In the genomic region with DNA sequence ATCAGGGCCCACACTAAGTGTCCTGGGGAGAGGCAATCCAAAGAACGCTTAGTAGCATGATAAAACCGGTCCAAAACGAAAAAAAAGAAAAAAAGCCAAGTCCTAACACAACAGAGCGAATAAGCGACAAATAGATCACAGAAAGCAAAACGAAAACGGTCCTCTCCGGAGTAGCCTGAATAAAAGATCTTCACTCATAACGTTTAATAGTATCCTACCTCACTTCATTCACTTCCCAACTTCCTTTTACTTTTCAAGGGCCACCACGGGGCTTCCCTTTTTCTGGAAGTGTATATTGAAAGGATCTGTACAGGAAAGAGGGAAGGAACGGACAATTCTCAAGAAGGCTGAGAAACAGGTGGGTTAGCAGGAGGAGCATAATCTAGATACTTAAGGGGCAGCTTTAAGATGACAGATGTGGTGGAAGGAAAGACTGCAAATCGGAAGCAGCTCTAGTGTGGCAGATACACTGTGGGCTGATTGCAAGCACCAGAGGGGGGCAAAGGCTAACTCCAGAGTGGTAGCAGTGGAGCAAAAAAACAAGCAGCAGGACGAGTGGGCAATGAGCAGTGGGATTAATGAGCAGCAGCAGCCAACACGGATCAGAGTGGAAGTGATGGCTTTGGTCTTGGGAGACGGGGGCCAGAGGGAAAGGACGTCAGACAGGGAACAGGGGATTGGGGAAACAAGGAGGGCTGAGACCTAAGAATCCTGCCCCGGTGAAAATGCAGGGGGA, we compare ENCODE assay signal across 8 cellular contexts. TPM values are rescaled to one million over a fixed set of nuclear protein-coding genes. Genes with fewer than 3 reads are reported as not detected.
DNase-seq lines count a peak whose midpoint lies in the region; ATAC-seq and TF ChIP-seq lines count a peak whose summit lies in the region.

No MANE protein-coding gene starts in this region.

- in situ Hi-C loops in GM13977 (cut with MboI; ENCODE audit: low pct_unique_long_range_greater_than_20kb, low sequenced_read_pairs, unreplicated experiment), result loop anchor here (25.0 kb wide), 1 partner anchor 222 kb away; no protein-coding TSS in a partner anchor

- no peak for ATAC-seq in HG02884 (IDR thresholded peaks at IDR 0.05; ENCODE audit: unreplicated experiment)

- TF ChIP-seq CTCF in GM13977 (IDR thresholded peaks at IDR 0.05; ENCODE audit: extremely low read depth, insufficient read depth, missing control alignments), result peak; percentile 8
- TF ChIP-seq CTCF in thyroid gland (IDR thresholded peaks at IDR 0.05), result no peak

- peaks cover 8% of the 10 kb centered on the region for H3K4me1 ChIP-seq in HUES6 (ENCODE audit: control insufficient read depth, insufficient read depth, low read length)
- peaks cover 10% of the 10 kb centered on the region for H3K4me1 ChIP-seq in effector memory CD4-positive, alpha-beta T cell (ENCODE audit: control insufficient read depth, insufficient read depth, low read length, poor library complexity, severe bottlenecking)
- H3K4me1 ChIP-seq in mesodermal cell (ENCODE audit: control insufficient read depth, insufficient read depth, low read length, poor library complexity, severe bottlenecking), result no peaks in the 10 kb centered on the region
- H3K4me1 ChIP-seq in thyroid gland, result peaks cover 20 to 23% of the 10 kb centered on the region in 2 donors

- H3K9me3 ChIP-seq in HUES6 (ENCODE audit: control insufficient read depth, insufficient read depth, low read depth, low read length), result no peaks in the 10 kb centered on the region
- H3K9me3 ChIP-seq in effector memory CD4-positive, alpha-beta T cell (ENCODE audit: control insufficient read depth, low read length), result no peaks in the 10 kb centered on the region
- no peaks in the 10 kb centered on the region for H3K9me3 ChIP-seq in mesodermal cell (ENCODE audit: control insufficient read depth, low read length)
- no peaks in the 10 kb centered on the region for H3K9me3 ChIP-seq in thyroid gland

- intact Hi-C loops in thyroid gland (cut with DNase I), result no loop called here

- 1 to 5% methylated on average over 10 to 11 of the region's 17 CpGs for WGBS in mesodermal cell (ENCODE audit: insufficient coverage in 2 of 2), 2 experiments
- 1% methylated on average over 17 of the region's 17 CpGs for WGBS in thyroid gland, 2 donors

- peak overlapping the region; percentile 96 for H3K9ac ChIP-seq in HUES6 (ENCODE audit: low read length)

- H3K27me3 ChIP-seq in HUES6 (ENCODE audit: control insufficient read depth, insufficient read depth, low read length) (no peaks in the 10 kb centered on the region), thyroid gland (no peaks in the 10 kb centered on the region)
- H3K27me3 ChIP-seq in effector memory CD4-positive, alpha-beta T cell (replicated peaks; ENCODE audit: control insufficient read depth, insufficient read depth, low read length, poor library complexity, severe bottlenecking), result no peaks in the 10 kb centered on the region

- 0 out of 2 replicates have a peak overlapping the region, but pooled peaks have one; percentile 93 for H3K27ac ChIP-seq in HUES6 (ENCODE audit: low read depth, low read length)
- H3K27ac ChIP-seq in effector memory CD4-positive, alpha-beta T cell (ENCODE audit: insufficient read depth, low read length, poor library complexity, severe bottlenecking), result peak overlapping the region; percentile 96
- H3K27ac ChIP-seq in mesodermal cell (ENCODE audit: low read depth, low read length, severe bottlenecking), result peak overlapping the region; percentile 91
- H3K27ac ChIP-seq in thyroid gland, result peak overlapping the region; percentile 91 to 93 (median 92)

- H3K4me3 ChIP-seq in HUES6 (ENCODE audit: low read depth, low read length) (peak overlapping the region; percentile 87), mesodermal cell (ENCODE audit: extremely low read depth, insufficient read depth, low read length, poor library complexity, severe bottlenecking) (peak overlapping the region; percentile 75), thyroid gland (replicated peaks in 1 of 3) (peak overlapping the region; percentile 46 to 93 (median 80))
- H3K4me3 ChIP-seq in effector memory CD4-positive, alpha-beta T cell (ENCODE audit: insufficient read depth, low read depth, low read length, poor library complexity, severe bottlenecking), result peak overlapping the region; percentile 91

- no peaks in the 10 kb centered on the region for H3K36me3 ChIP-seq in HUES6 (ENCODE audit: control insufficient read depth, insufficient read depth, low read length)
- H3K36me3 ChIP-seq in effector memory CD4-positive, alpha-beta T cell (ENCODE audit: control insufficient read depth, insufficient read depth, low read length), result no peaks in the 10 kb centered on the region
- H3K36me3 ChIP-seq in mesodermal cell (ENCODE audit: control insufficient read depth, insufficient read depth, low read length), result peaks cover 4% of the 10 kb centered on the region
- H3K36me3 ChIP-seq in thyroid gland, result no peaks in the 10 kb centered on the region

- no peak for TF ChIP-seq POLR2A in thyroid gland (IDR thresholded peaks at IDR 0.05)

- DNase-seq in AML-193 (lab: John Stamatoyannopoulos, UW) (peak; percentile 22 to 48), GM13977 (ENCODE audit: low spot score) (peak; percentile 44), T-helper 2 cell (peak in 3 of 5 experiments; percentile 6 to 68 (median 21)), thyroid gland (peak in 1 of 2 donors; percentile 18)
- no peak for DNase-seq in effector memory CD4-positive, alpha-beta T cell

RNA-seq across cellular contexts. Expression of a gene that starts 0.9 kb away (rescaled TPM):
- 17.0 TPM for polyA plus RNA-seq in mesodermal cell (2013, experiment 1 of 2)
- 16.0 TPM for polyA plus RNA-seq in mesodermal cell (2013, experiment 2 of 2)
- total RNA-seq in thyroid gland, result 10 to 100 TPM; 25.6 to 36.8 (median 29.3) TPM

RNA-seq across cellular contexts. Expression of a gene that starts 48.7 kb away (rescaled TPM):
- polyA plus RNA-seq in mesodermal cell (2013, experiment 1 of 2), result 72.9 TPM
- polyA plus RNA-seq in mesodermal cell (2013, experiment 2 of 2), result 63.4 TPM
- 10 to 100 TPM; 33.1 to 37.1 (median 34.0) TPM for total RNA-seq in thyroid gland

Comparison
In these comparisons a context has a peak if more than half of its experiments do, and no peak if none do; other contexts are left out.
1. DNase-seq: peak in AML-193 (2 of 2), GM13977 (single experiment) and T-helper 2 cell (3 of 5); none in effector memory CD4-positive, alpha-beta T cell (0 of 3).
2. Peak in every context shown above with its lines, with median percentiles within 50 percentile points of each other: H3K27ac ChIP-seq and H3K4me3 ChIP-seq.